In genomic region chr19:58466089-58466759, GRCh38 we compare ENCODE assay signal across 8 cellular contexts. TPM values are rescaled to one million over a fixed set of nuclear protein-coding genes. Genes with fewer than 3 reads are reported as not detected.
DNase-seq lines count a peak whose midpoint lies in the region; ATAC-seq and TF ChIP-seq lines count a peak whose summit lies in the region.

No MANE protein-coding gene starts in this region.

- H3K4me2 ChIP-seq in SU-DHL-6 (ENCODE audit: low read depth, low read length, poor library complexity, severe bottlenecking) = peak overlapping the region; percentile 79

- ATAC-seq in heart right ventricle (no peak), HG03280 (IDR thresholded peaks at IDR 0.05; ENCODE audit: unreplicated experiment) (no peak)
- peak; percentile 9 for ATAC-seq in stimulated activated effector memory CD8-positive, alpha-beta T cell treated with anti-CD3 and anti-CD28 coated beads, Interleukin-12 subunit alpha, Interleukin-12 subunit beta, amount 100 ng/mL, for 72 hours

- no peaks in the 10 kb centered on the region for H3K9me2 ChIP-seq in SU-DHL-6 (replicated peaks; ENCODE audit: insufficient read depth, low read length)

- H3K27me3 ChIP-seq in HAP-1 (ENCODE audit: low read depth) (no peaks in the 10 kb centered on the region), SU-DHL-6 (ENCODE audit: low read length) (no peaks in the 10 kb centered on the region), heart right ventricle (no peaks in the 10 kb centered on the region)

- H3K4me3 ChIP-seq in HAP-1 (peak overlapping the region; percentile 78), SU-DHL-6 (ENCODE audit: insufficient read depth, low read length, poor library complexity, severe bottlenecking) (peak overlapping the region; percentile 55), heart right ventricle (peak overlapping the region in 9 of 10 donors; percentile 73 to 99 (median 92))

- H3K27ac ChIP-seq in SU-DHL-6 (ENCODE audit: low read depth, low read length) (no peak overlapping the region), heart right ventricle (peak overlapping the region in 4 of 10 donors; percentile 83 to 91 (median 84))

- peaks cover 24% of the 10 kb centered on the region for H3K4me1 Mint-ChIP-seq in CD14-positive monocyte
- H3K4me1 Mint-ChIP-seq in stimulated activated effector memory CD8-positive, alpha-beta T cell treated with anti-CD3 and anti-CD28 coated beads, Interleukin-12 subunit alpha, Interleukin-12 subunit beta, amount 100 ng/mL, for 72 hours = peaks cover 24% of the 10 kb centered on the region

- H3K9ac ChIP-seq in SU-DHL-6 (ENCODE audit: low read length) = peak overlapping the region; percentile 75

- H2AFZ ChIP-seq in SU-DHL-6 (ENCODE audit: low read depth, low read length, severe bottlenecking) = peak overlapping the region; percentile 83

- 36 to 37% methylated on average over 20 of the region's 20 CpGs for WGBS in heart right ventricle, 2 donors

- peaks cover 14% of the 10 kb centered on the region for H3K4me1 ChIP-seq in HAP-1
- H3K4me1 ChIP-seq in heart right ventricle = peaks cover 6 to 23% (median 15%) of the 10 kb centered on the region in 9 donors

- intact Hi-C loops in CD14-positive monocyte (cut with micrococcal nuclease) = no loop called here
- intact Hi-C loops in heart right ventricle (cut with DNase I) = loop anchor here in 1 of 10 donors (2.0 kb wide), 1 partner anchor 25 kb away; the partner anchor contains the start of gene ZNF132

- no peaks in the 10 kb centered on the region for H4K20me1 ChIP-seq in SU-DHL-6 (ENCODE audit: low read depth, low read length)

- H3K27me3 Mint-ChIP-seq in CD14-positive monocyte (ENCODE audit: low read depth in 3 of 3) = peaks cover 3 to 11% (median 6%) of the 10 kb centered on the region in 3 donors

- in situ Hi-C loops in HAP-1 (cut with MboI; ENCODE audit: low sequenced_read_pairs) = no loop called here

- H3K9me3 Mint-ChIP-seq in CD14-positive monocyte = peaks cover 0 to 9% (median 3%) of the 10 kb centered on the region in 7 donors
- H3K9me3 Mint-ChIP-seq in stimulated activated effector memory CD8-positive, alpha-beta T cell treated with anti-CD3 and anti-CD28 coated beads, Interleukin-12 subunit alpha, Interleukin-12 subunit beta, amount 100 ng/mL, for 72 hours = no peaks in the 10 kb centered on the region

- H3K4me3 Mint-ChIP-seq in CD14-positive monocyte = peak overlapping the region; percentile 74 to 89
- H3K4me3 Mint-ChIP-seq in stimulated activated effector memory CD8-positive, alpha-beta T cell treated with anti-CD3 and anti-CD28 coated beads, Interleukin-12 subunit alpha, Interleukin-12 subunit beta, amount 100 ng/mL, for 72 hours = peak overlapping the region; percentile 87

- H3K36me3 ChIP-seq in HAP-1 (replicated peaks) (no peaks in the 10 kb centered on the region; the same call in 1 of the 2 replicates), SU-DHL-6 (ENCODE audit: low read length) (no peaks in the 10 kb centered on the region), heart right ventricle (peaks cover 0 to 22% (median 4%) of the 10 kb centered on the region in 9 donors)

- H3F3A ChIP-seq in SU-DHL-6 (ENCODE audit: insufficient read depth) = no peaks in the 10 kb centered on the region

- H3K36me3 Mint-ChIP-seq in CD14-positive monocyte = peaks cover 14 to 19% of the 10 kb centered on the region in 2 donors
- peaks cover 21% of the 10 kb centered on the region for H3K36me3 Mint-ChIP-seq in stimulated activated effector memory CD8-positive, alpha-beta T cell treated with anti-CD3 and anti-CD28 coated beads, Interleukin-12 subunit alpha, Interleukin-12 subunit beta, amount 100 ng/mL, for 72 hours

- DNase-seq in CD14-positive monocyte (ENCODE audit: low spot score) (no peak), HAP-1 (ENCODE audit: low spot score in 2 of 2) (no peak), heart right ventricle (no peak), cortex of kidney (lab: John Stamatoyannopoulos, UW) (no peak), AG08395 (ENCODE audit: low spot score) (no peak)
- DNase-seq in stimulated activated effector memory CD8-positive, alpha-beta T cell treated with anti-CD3 and anti-CD28 coated beads, Interleukin-12 subunit alpha, Interleukin-12 subunit beta, amount 100 ng/mL, for 72 hours (ENCODE audit: low spot score in 2 of 2) = no peak

- H3K9me3 ChIP-seq in HAP-1 (no peaks in the 10 kb centered on the region), SU-DHL-6 (ENCODE audit: insufficient read depth, low read length) (no peaks in the 10 kb centered on the region), heart right ventricle (no peaks in the 10 kb centered on the region)

- H3K27ac Mint-ChIP-seq in CD14-positive monocyte = peak overlapping the region in 2 of 7 donors; percentile 85 to 88
- H3K27ac Mint-ChIP-seq in stimulated activated effector memory CD8-positive, alpha-beta T cell treated with anti-CD3 and anti-CD28 coated beads, Interleukin-12 subunit alpha, Interleukin-12 subunit beta, amount 100 ng/mL, for 72 hours = peak overlapping the region; percentile 83

- peaks cover 7% of the 10 kb centered on the region for H3K79me2 ChIP-seq in SU-DHL-6 (ENCODE audit: insufficient read depth, low read length)

- TF ChIP-seq CTCF in CD14-positive monocyte (IDR thresholded peaks at IDR 0.05) (no peak), SU-DHL-6 (IDR thresholded peaks at IDR 0.05; ENCODE audit: insufficient read depth, low read length, poor library complexity, severe bottlenecking) (no peak), heart right ventricle (IDR thresholded peaks at IDR 0.05) (no peak)

RNA-seq across cellular contexts. Expression of gene ZNF324, which starts 0.7 kb away (rescaled TPM):
- polyA plus RNA-seq in CD14-positive monocyte = 1 to 10 TPM; 4.1 to 5.3 TPM
- 1 to 10 TPM; 3.8 to 6.1 (median 5.1) TPM for total RNA-seq in heart right ventricle
- polyA plus RNA-seq in heart right ventricle = 1 to 10 TPM; 2.6 to 4.0 TPM

RNA-seq across cellular contexts. Expression of gene ZNF446, which starts 9.9 kb away (rescaled TPM):
- polyA plus RNA-seq in CD14-positive monocyte = 1 to 10 TPM; 2.0 to 2.2 TPM
- 1 to 10 TPM; 4.2 to 7.0 (median 5.1) TPM for total RNA-seq in heart right ventricle
- 10 to 100 TPM in 1 of 2 donors, 1 to 10 TPM in 1; 7.1 to 11.1 TPM for polyA plus RNA-seq in heart right ventricle

RNA-seq across cellular contexts. Expression of gene ZNF324B, which starts 14.8 kb away (rescaled TPM):
- polyA plus RNA-seq in CD14-positive monocyte = under 1 TPM; 0.46 to 0.82 TPM
- total RNA-seq in heart right ventricle = 1 to 10 TPM; 1.9 to 5.2 (median 3.2) TPM
- polyA plus RNA-seq in heart right ventricle = 1 to 10 TPM; 1.4 to 1.6 TPM

RNA-seq across cellular contexts. Expression of gene ZNF132, which starts 26.3 kb away (rescaled TPM):
- polyA plus RNA-seq in CD14-positive monocyte (under 1 TPM; 0.40 to 0.92 TPM), heart right ventricle (1 to 10 TPM; 1.1 to 1.3 TPM)
- total RNA-seq in heart right ventricle = 1 to 10 TPM; 3.6 to 6.7 (median 5.1) TPM

RNA-seq across cellular contexts. Expression of gene SLC27A5, which starts 45.6 kb away (rescaled TPM):
- 1 to 10 TPM; 2.8 to 2.9 TPM for polyA plus RNA-seq in CD14-positive monocyte
- 1 to 10 TPM; 2.2 to 4.9 (median 3.9) TPM for total RNA-seq in heart right ventricle
- polyA plus RNA-seq in heart right ventricle = 1 to 10 TPM; 7.4 to 7.9 TPM
